Comparison of ENCODE assay signal across 15 cellular contexts in genomic region chr10:51786684-51787035, GRCh38.
A peak's percentile ranks its signal among the peaks of the same experiment; 100 is the strongest.
DNase-seq lines count a peak whose midpoint lies in the region; ATAC-seq and TF ChIP-seq lines count a peak whose summit lies in the region.
"Had no signal": no experiment of that assay in that cellular context is flagged by ENCODE, and none has a peak within 500 bp of the region (broad histone marks: within the 10 kb centered on the region; RNA-seq: fewer than 3 reads in every experiment).

No MANE protein-coding gene starts in this region.

- intact Hi-C loops in Caco-2 (cut with micrococcal nuclease; ENCODE audit: unreplicated experiment): no loop called here

- TF ChIP-seq CTCF in chondrocyte (IDR thresholded peaks at IDR 0.05) (no peak), thoracic aorta (IDR thresholded peaks at IDR 0.05) (no peak), Caco-2 (IDR thresholded peaks at IDR 0.05; ENCODE audit: insufficient read depth in 1 of 2, low read depth in 1 of 2, low read length in 1 of 2, severe bottlenecking in 1 of 2, unreplicated experiment in 1 of 2) (no peak)

- H3K9me3 ChIP-seq in thoracic aorta (no peaks in the 10 kb centered on the region), Karpas-422 (ENCODE audit: low read length) (peaks cover 6% of the 10 kb centered on the region), Caco-2 (0 out of 2 replicates have a peak, but pooled peaks cover 7% of the 10 kb centered on the region)
- H3K9me3 ChIP-seq: A549 had no signal

- H3K27me3 Mint-ChIP-seq in chondrocyte (ENCODE audit: low read depth) (no peaks in the 10 kb centered on the region), Caco-2 (ENCODE audit: insufficient read depth, unreplicated experiment) (peaks cover 5% of the 10 kb centered on the region)
- H3K27me3 Mint-ChIP-seq: B cell had no signal

- no TSS peak for BruUV-seq in Caco-2 (replicated peaks; lab: Mats Ljungman, UMichigan)

- CTCF ChIA-PET in Caco-2 (lab: Charles Lee): no interaction called here

- DNase-seq in AG08395 (ENCODE audit: low spot score) (peak; percentile 4), HCEC 1CT (peak; percentile 28), chondrocyte (ENCODE audit: low spot score) (no peak), thoracic aorta (ENCODE audit: low spot score) (no peak), Karpas-422 (no peak), Caco-2 (no peak)
- DNase-seq: CD8-positive, alpha-beta T cell; COR-L47; GOT3 had no signal

- H3K36me3 ChIP-seq in thoracic aorta (no peaks in the 10 kb centered on the region), Karpas-422 (ENCODE audit: insufficient read depth, low read length) (no peaks in the 10 kb centered on the region), Caco-2 (ENCODE audit: control insufficient read depth, insufficient read depth, low read length) (no peaks in the 10 kb centered on the region)
- H3K36me3 ChIP-seq: BLaER1 treated with 17β-estradiol and CSF1 and Interleukin-3, amounts not matched to agents 10 nM and 100 nM had no signal

- peak overlapping the region; percentile 86 for H3K27ac Mint-ChIP-seq in chondrocyte (ENCODE audit: unreplicated experiment)
- no peak overlapping the region for H3K27ac Mint-ChIP-seq in Caco-2 (ENCODE audit: unreplicated experiment)
- H3K27ac Mint-ChIP-seq: B cell; CD8-positive, alpha-beta T cell had no signal

- H3K27me3 ChIP-seq in thoracic aorta (replicated peaks; ENCODE audit: insufficient read depth) (no peaks in the 10 kb centered on the region), Karpas-422 (ENCODE audit: low read length) (no peaks in the 10 kb centered on the region), Caco-2 (replicated peaks; ENCODE audit: control insufficient read depth, insufficient read depth, low read length) (no peaks in the 10 kb centered on the region)
- H3K27me3 ChIP-seq: BLaER1 treated with 17β-estradiol and CSF1 and Interleukin-3, amounts not matched to agents 10 nM and 100 nM had no signal

- H3K36me3 Mint-ChIP-seq in chondrocyte (ENCODE audit: low read depth): peaks cover 3% of the 10 kb centered on the region
- no peaks in the 10 kb centered on the region for H3K36me3 Mint-ChIP-seq in Caco-2 (ENCODE audit: insufficient read depth, unreplicated experiment)
- H3K36me3 Mint-ChIP-seq: CD8-positive, alpha-beta T cell had no signal

- peaks cover 14% of the 10 kb centered on the region for H3K9me3 Mint-ChIP-seq in chondrocyte (ENCODE audit: low read depth)
- peaks cover 4% of the 10 kb centered on the region for H3K9me3 Mint-ChIP-seq in Caco-2 (ENCODE audit: unreplicated experiment)

- ATAC-seq in thoracic aorta (ENCODE audit: insufficient number of reproducible peaks, low FRiP score, low read depth) (no peak), GM18907 (IDR thresholded peaks at IDR 0.05; ENCODE audit: unreplicated experiment) (no peak)
- ATAC-seq: A549; CD8-positive, alpha-beta T cell had no signal

- H3K27ac ChIP-seq in thoracic aorta (peak overlapping the region; percentile 43 to 70), Karpas-422 (ENCODE audit: low read length) (no peak overlapping the region)
- H3K27ac ChIP-seq: 22Rv1; A549; BLaER1 treated with 17β-estradiol and CSF1 and Interleukin-3, amounts not matched to agents 10 nM and 100 nM; KMS-11 had no signal

- POLR2A ChIA-PET in Caco-2 (lab: Charles Lee): no interaction called here

- no peak overlapping the region for H3K4me3 Mint-ChIP-seq in chondrocyte (ENCODE audit: unreplicated experiment)
- no peak overlapping the region for H3K4me3 Mint-ChIP-seq in Caco-2 (ENCODE audit: unreplicated experiment)
- H3K4me3 Mint-ChIP-seq: B cell; CD8-positive, alpha-beta T cell had no signal

- H3K4me1 ChIP-seq in thoracic aorta (ENCODE audit: control insufficient read depth in 1 of 2, low read depth in 2 of 2) (peaks cover 15 to 68% of the 10 kb centered on the region in 2 donors), Karpas-422 (ENCODE audit: low read length) (no peaks in the 10 kb centered on the region), Caco-2 (no peaks in the 10 kb centered on the region)
- H3K4me1 ChIP-seq: A549 had no signal

- no peaks in the 10 kb centered on the region for H3K79me2 ChIP-seq in Karpas-422 (ENCODE audit: low read length)

- peaks cover 9% of the 10 kb centered on the region for H3K4me1 Mint-ChIP-seq in chondrocyte (ENCODE audit: low read depth)
- no peaks in the 10 kb centered on the region for H3K4me1 Mint-ChIP-seq in Caco-2 (ENCODE audit: low read depth, unreplicated experiment)
- H3K4me1 Mint-ChIP-seq: B cell had no signal

- H4K20me1 ChIP-seq in Karpas-422 (ENCODE audit: insufficient read depth, low read depth, low read length): no peaks in the 10 kb centered on the region
- H4K20me1 ChIP-seq: BLaER1 treated with 17β-estradiol and CSF1 and Interleukin-3, amounts not matched to agents 10 nM and 100 nM had no signal

- H3K9me2 ChIP-seq in Karpas-422 (replicated peaks; ENCODE audit: insufficient read depth, low read length): no peaks in the 10 kb centered on the region

- H3K4me2 ChIP-seq in Karpas-422 (ENCODE audit: low read depth, low read length, poor library complexity, severe bottlenecking): no peak overlapping the region
- H3K4me2 ChIP-seq: A549; BLaER1 treated with 17β-estradiol and CSF1 and Interleukin-3, amounts not matched to agents 10 nM and 100 nM; KMS-11 had no signal

- no peak overlapping the region for H2AFZ ChIP-seq in Karpas-422 (ENCODE audit: low read length)

- H3K9ac ChIP-seq in Karpas-422 (ENCODE audit: low read length): no peak overlapping the region
- H3K9ac ChIP-seq: BLaER1 treated with 17β-estradiol and CSF1 and Interleukin-3, amounts not matched to agents 10 nM and 100 nM; KMS-11 had no signal

- H3K4me3 ChIP-seq in thoracic aorta (no peak overlapping the region), Karpas-422 (ENCODE audit: low read length) (no peak overlapping the region), Caco-2 (ENCODE audit: low read depth, low read length) (no peak overlapping the region)
- H3K4me3 ChIP-seq: A549; BLaER1 treated with 17β-estradiol and CSF1 and Interleukin-3, amounts not matched to agents 10 nM and 100 nM had no signal

Comparison
In these comparisons a context has a peak if more than half of its experiments do, and no peak if none do; other contexts are left out.
1. DNase-seq: peak in AG08395 (single experiment) and HCEC 1CT (single experiment); none in chondrocyte (single experiment), thoracic aorta (single experiment), Karpas-422 (single experiment) and Caco-2 (0 of 2).